20 cellular contexts compared by ENCODE assay signal in genomic region chr10:124381011-124381591, GRCh38. TPM values are rescaled to one million over a fixed set of nuclear protein-coding genes. Genes with fewer than 3 reads are reported as not detected.
DNase-seq lines count a peak whose midpoint lies in the region; ATAC-seq and TF ChIP-seq lines count a peak whose summit lies in the region.
"Had no signal": no experiment of that assay in that cellular context is flagged by ENCODE, and none has a peak within 500 bp of the region (broad histone marks: within the 10 kb centered on the region; RNA-seq: fewer than 3 reads in every experiment).

No MANE protein-coding gene starts in this region.

- BruUV-seq in HCT116 (replicated peaks; lab: Mats Ljungman, UMichigan) = no TSS peak

- RAD21 ChIA-PET in HCT116 (lab: Charles Lee; ENCODE audit: low non-redundant PET in 1 of 2, low total read pairs in 2 of 2, uncharacterized antibody in 2 of 2, unreplicated experiment in 2 of 2) = interaction anchor here in 1 of 2 experiments (1.0 to 2.2 kb wide), 2 partner anchors 8 to 386 kb away, joined by 3 to 9 read pairs; no protein-coding TSS in a partner anchor

- no peaks in the 10 kb centered on the region for H3K79me2 ChIP-seq in HCT116 (ENCODE audit: insufficient read depth, low read length)

- H4K20me1 ChIP-seq in HCT116 (ENCODE audit: insufficient read depth) = no peaks in the 10 kb centered on the region

- POLR2A ChIA-PET in HCT116 (lab: Charles Lee) = interaction anchor here (1.0 to 1.2 kb wide), 2 partner anchors 8 to 228 kb away, joined by 3 read pairs; no protein-coding TSS in a partner anchor
- POLR2A ChIA-PET in RWPE1 (lab: Yijun Ruan, JAX; ENCODE audit: low non-redundant PET) = no interaction called here

- intact Hi-C loops in HCT116 (cut with micrococcal nuclease) = no loop called here

- DNase-seq in HCT116 (ENCODE audit: low read depth, low spot score) = no peak
- peak; percentile 47 for DNase-seq in NCI-H510A treated with DMSO at 0.1 percent for 48 hours (lab: John Stamatoyannopoulos, UW)
- DNase-seq in coronary artery (ENCODE audit: low spot score) = peak; percentile 38
- DNase-seq in renal cortical epithelial cell (ENCODE audit: low read depth) = peak; percentile 76
- no peak for DNase-seq in RWPE1 (ENCODE audit: low spot score)
- no peak for DNase-seq in T-helper 1 cell
- DNase-seq: activated CD4-positive, alpha-beta T cell treated with anti-CD3 and anti-CD28 coated beads for 36 hours; activated gamma-delta T cell; amniotic stem cell; GF-D8; hypothalamus; midbrain; MM.1S; NCI-H187; NCI-H524 treated with DMSO at 0.1 percent for 48 hours; psoas muscle; spleen; stimulated activated CD8-positive, alpha-beta memory T cell treated with anti-CD3 and anti-CD28 coated beads, Interleukin-4, amount 100 ng/mL, for 48 hours had no signal

- no peak overlapping the region for H3K9ac ChIP-seq in HCT116 (ENCODE audit: low read length)
- H3K9ac ChIP-seq: SK-N-SH had no signal

- no peaks in the 10 kb centered on the region for H3K27me3 ChIP-seq in HCT116 (ENCODE audit: insufficient read depth, low read length)

- ATAC-seq in HCT116 = no peak
- ATAC-seq in GM18505 (IDR thresholded peaks at IDR 0.05; ENCODE audit: unreplicated experiment) = no peak
- ATAC-seq: activated CD4-positive, alpha-beta T cell treated with anti-CD3 and anti-CD28 coated beads for 36 hours; psoas muscle had no signal

- CTCF ChIA-PET in HCT116 (lab: Charles Lee) = interaction anchor here (1.0 to 3.5 kb wide), 5 partner anchors 8 to 386 kb away, joined by 3 to 29 read pairs (median 3); no protein-coding TSS in a partner anchor
- CTCF ChIA-PET in RWPE1 (lab: Yijun Ruan, JAX) = interaction anchor here (0.7 to 3.1 kb wide), 4 partner anchors 9 to 385 kb away, joined by 4 to 17 read pairs (median 4); no protein-coding TSS in a partner anchor

- TF ChIP-seq RAD21 in HCT116 (IDR thresholded peaks at IDR 0.05; ENCODE audit: low read depth) = no peak

- H3K27ac ChIP-seq in HCT116 (ENCODE audit: low read depth, low read length) (no peak overlapping the region), coronary artery (no peak overlapping the region), RWPE1 (no peak overlapping the region)
- H3K27ac ChIP-seq: psoas muscle, spleen had no signal

- no peaks in the 10 kb centered on the region for H3K9me2 ChIP-seq in HCT116 (ENCODE audit: insufficient read depth)
- H3K9me2 ChIP-seq: SK-N-SH had no signal

- H3K4me1 ChIP-seq in HCT116 (ENCODE audit: control insufficient read depth in 1 of 2, insufficient read depth in 2 of 2, low read length in 2 of 2) = peaks cover 12 to 18% of the 10 kb centered on the region in 2 experiments
- H3K4me1 ChIP-seq: psoas muscle, spleen had no signal

- no peak for TF ChIP-seq POLR2A in HCT116 (IDR thresholded peaks at IDR 0.05; ENCODE audit: borderline replicate concordance, extremely low read depth, insufficient read depth, insufficient read length)
- no peak for TF ChIP-seq POLR2A in GM18505 (IDR thresholded peaks at IDR 0.05; ENCODE audit: borderline replicate concordance, extremely low read depth, insufficient read depth, insufficient read length)

- TF ChIP-seq CTCF in HCT116 (IDR thresholded peaks at IDR 0.05 in 2 of 3, conservative IDR thresholded peaks at IDR 0.05 in 1 of 3; ENCODE audit: borderline replicate concordance in 1 of 3, insufficient read depth in 1 of 3, low read depth in 2 of 3, low read length in 2 of 3) (no peak), coronary artery (IDR thresholded peaks at IDR 0.05) (no peak), RWPE1 (conservative IDR thresholded peaks at IDR 0.05; ENCODE audit: low read depth) (no peak)

- no peak overlapping the region for H3K4me3 ChIP-seq in HCT116 (replicated peaks in 1 of 2; ENCODE audit: low read depth in 1 of 2, low read length in 2 of 2)
- no peak overlapping the region for H3K4me3 ChIP-seq in coronary artery
- H3K4me3 ChIP-seq: psoas muscle, spleen had no signal

- no peaks in the 10 kb centered on the region for H3K9me3 ChIP-seq in HCT116 (ENCODE audit: control insufficient read depth in 1 of 2, insufficient read depth in 1 of 2, low read depth in 1 of 2, low read length in 2 of 2)
- H3K9me3 ChIP-seq: psoas muscle, SK-N-SH, spleen had no signal

- H2AFZ ChIP-seq in HCT116 (ENCODE audit: low read depth, low read length, poor library complexity, severe bottlenecking) = no peak overlapping the region

- H3K36me3 ChIP-seq in HCT116 (ENCODE audit: control insufficient read depth in 1 of 2, insufficient read depth in 2 of 2, low read length in 2 of 2) = no peaks in the 10 kb centered on the region
- H3K36me3 ChIP-seq: spleen had no signal

- H3K4me2 ChIP-seq in HCT116 (ENCODE audit: low read length) = no peak overlapping the region
- H3K4me2 ChIP-seq: SK-N-SH had no signal

TF ChIP-seq in HCT116, 20 proteins besides CTCF, POLR2A, EP300 and RAD21:
- TF ChIP-seq REST (IDR thresholded peaks at IDR 0.05; ENCODE audit: low read depth) = no peak
- TF ChIP-seq TCF7L2 (IDR thresholded peaks at IDR 0.05; ENCODE audit: borderline replicate concordance, extremely low read depth, insufficient read depth, insufficient read length) = peak; percentile 98

RNA-seq across cellular contexts. Expression of gene OAT, which starts 37.6 kb away (rescaled TPM):
- total RNA-seq in HCT116 (2021; ENCODE audit: unreplicated experiment) (133 TPM), renal cortical epithelial cell (112 and 196 TPM in 2 replicates)
- polyA plus RNA-seq in HCT116 (2012) = 48.4 and 63.2 TPM in 2 replicates

Comparison
In these comparisons a context has a peak if more than half of its experiments do, and no peak if none do; other contexts are left out.
1. DNase-seq: peak in NCI-H510A treated with DMSO at 0.1 percent for 48 hours (single experiment), coronary artery (single experiment) and renal cortical epithelial cell (single experiment); none in HCT116 (single experiment), RWPE1 (single experiment) and T-helper 1 cell (0 of 5).